9 cellular contexts compared by ENCODE assay signal in genomic region chr4:56906534-56906933, GRCh38. TPM values are rescaled to one million over a fixed set of nuclear protein-coding genes. Genes with fewer than 3 reads are reported as not detected.
A peak's percentile ranks its signal among the peaks of the same experiment; 100 is the strongest.
DNase-seq lines count a peak whose midpoint lies in the region; ATAC-seq and TF ChIP-seq lines count a peak whose summit lies in the region.
"Had no signal": no experiment of that assay in that cellular context is flagged by ENCODE, and none has a peak within 500 bp of the region (broad histone marks: within the 10 kb centered on the region; RNA-seq: fewer than 3 reads in every experiment).

No MANE protein-coding gene starts in this region.

- POLR2A ChIA-PET in CD4-positive, alpha-beta T cell (lab: Charles Lee) = interaction anchor here (1.8 to 4.9 kb wide), 4 partner anchors 72 to 958 kb away, joined by 17 to 222 read pairs (median 76); partner anchors contain the start of genes AASDH, CEP135, NOA1 and PAICS

- peaks cover 30% of the 10 kb centered on the region for H3K36me3 Mint-ChIP-seq in CD4-positive, alpha-beta T cell (ENCODE audit: low read depth)
- H3K36me3 Mint-ChIP-seq in nephron (ENCODE audit: low read depth) = peaks cover 11% of the 10 kb centered on the region

- H3K27ac ChIP-seq in CD4-positive, alpha-beta T cell (ENCODE audit: low read depth, low read length) = no peak overlapping the region
- peak overlapping the region; percentile 88; the same call in 1 of the 2 replicates for H3K27ac ChIP-seq in HUES6 (ENCODE audit: low read depth, low read length)
- H3K27ac ChIP-seq: SJSA1 had no signal

- H3K4me1 ChIP-seq in HUES6 (ENCODE audit: control insufficient read depth, insufficient read depth, low read length) = peaks cover 46% of the 10 kb centered on the region

- peak overlapping the region; percentile 83 for H3K4me3 ChIP-seq in HUES6 (ENCODE audit: low read depth, low read length)

- no peak for TF ChIP-seq CTCF in CD4-positive, alpha-beta T cell (IDR thresholded peaks at IDR 0.05)
- TF ChIP-seq CTCF in nephron (IDR thresholded peaks at IDR 0.05; ENCODE audit: unreplicated experiment in 3 of 3) = no peak

- H3K27me3 ChIP-seq in CD4-positive, alpha-beta T cell (ENCODE audit: control insufficient read depth, insufficient read depth, low read length) = no peaks in the 10 kb centered on the region
- peaks cover 8% of the 10 kb centered on the region; the same call in 1 of the 2 replicates for H3K27me3 ChIP-seq in HUES6 (ENCODE audit: control insufficient read depth, insufficient read depth, low read length)
- H3K27me3 ChIP-seq: SJSA1 had no signal

- peaks cover 41% of the 10 kb centered on the region for H3K4me1 Mint-ChIP-seq in CD4-positive, alpha-beta T cell (ENCODE audit: low read depth)
- H3K4me1 Mint-ChIP-seq in nephron = peaks cover 31% of the 10 kb centered on the region

- no peaks in the 10 kb centered on the region for H3K9me3 Mint-ChIP-seq in CD4-positive, alpha-beta T cell
- H3K9me3 Mint-ChIP-seq in nephron = no peaks in the 10 kb centered on the region

- intact Hi-C loops in CD4-positive, alpha-beta T cell (cut with DNase I, micrococcal nuclease) = loop anchor here (2.0 to 10.0 kb wide), 7 partner anchors 84 to 1354 kb away; partner anchors contain the start of genes AASDH (in 2 of the 2), PPAT (in 2 of the 2), EXOC1 (in 1 of the 2) and PAICS (in 1 of the 2)

- peak overlapping the region; percentile 92 for H3K4me3 Mint-ChIP-seq in CD4-positive, alpha-beta T cell
- H3K4me3 Mint-ChIP-seq in nephron = peak overlapping the region; percentile 92 to 97 (median 93)

- CTCF ChIA-PET in CD4-positive, alpha-beta T cell (lab: Charles Lee) = no interaction called here

- peak overlapping the region; percentile 84 for H3K27ac Mint-ChIP-seq in CD4-positive, alpha-beta T cell
- H3K27ac Mint-ChIP-seq in nephron = peak overlapping the region in 2 of 3 experiments; percentile 76 to 95

- H3K27me3 Mint-ChIP-seq in CD4-positive, alpha-beta T cell = no peaks in the 10 kb centered on the region
- peaks cover 5% of the 10 kb centered on the region for H3K27me3 Mint-ChIP-seq in nephron (ENCODE audit: low read depth)

- H3K36me3 ChIP-seq in HUES6 (ENCODE audit: control insufficient read depth, insufficient read depth, low read length) = peaks cover 10% of the 10 kb centered on the region

- H3K9ac ChIP-seq in HUES6 (ENCODE audit: low read length) = peak overlapping the region; percentile 95

- no peak for DNase-seq in CD4-positive, alpha-beta T cell
- peak; percentile 21 for DNase-seq in amniotic epithelial cell (ENCODE audit: low read depth)
- no peak for DNase-seq in kidney tubule cell (ENCODE audit: low spot score)
- DNase-seq in NCI-H2196 treated with DMSO at 0.1 percent for 48 hours (lab: John Stamatoyannopoulos, UW; ENCODE audit: unreplicated experiment) = no peak
- no peak for DNase-seq in COR-L47 (lab: John Stamatoyannopoulos, UW)

- no peaks in the 10 kb centered on the region for H3K9me3 ChIP-seq in CD4-positive, alpha-beta T cell (ENCODE audit: control insufficient read depth, low read length)
- H3K9me3 ChIP-seq in HUES6 (ENCODE audit: control insufficient read depth, insufficient read depth, low read depth, low read length) = no peaks in the 10 kb centered on the region
- H3K9me3 ChIP-seq: SJSA1 had no signal

- ATAC-seq in CD4-positive, alpha-beta T cell (ENCODE audit: poor library complexity) = no peak
- ATAC-seq in HG02763 (IDR thresholded peaks at IDR 0.05; ENCODE audit: unreplicated experiment) = no peak

RNA-seq across cellular contexts. Expression of gene REST, which starts 1.2 kb away (rescaled TPM):
- total RNA-seq in CD4-positive, alpha-beta T cell = 10 to 100 TPM; 56.8 to 57.6 TPM
